Comparison of ENCODE assay signal across 1 cellular context in genomic region chr5:150122158-150122510, GRCh38.
TF ChIP-seq lines count a peak whose summit lies in the region.

No MANE protein-coding gene starts in this region.

TF ChIP-seq in HepG2, 621 proteins besides CTCF, POLR2A, EP300 and RAD21 (continued from another document and continues in another):
- TF ChIP-seq, protein P1, sequence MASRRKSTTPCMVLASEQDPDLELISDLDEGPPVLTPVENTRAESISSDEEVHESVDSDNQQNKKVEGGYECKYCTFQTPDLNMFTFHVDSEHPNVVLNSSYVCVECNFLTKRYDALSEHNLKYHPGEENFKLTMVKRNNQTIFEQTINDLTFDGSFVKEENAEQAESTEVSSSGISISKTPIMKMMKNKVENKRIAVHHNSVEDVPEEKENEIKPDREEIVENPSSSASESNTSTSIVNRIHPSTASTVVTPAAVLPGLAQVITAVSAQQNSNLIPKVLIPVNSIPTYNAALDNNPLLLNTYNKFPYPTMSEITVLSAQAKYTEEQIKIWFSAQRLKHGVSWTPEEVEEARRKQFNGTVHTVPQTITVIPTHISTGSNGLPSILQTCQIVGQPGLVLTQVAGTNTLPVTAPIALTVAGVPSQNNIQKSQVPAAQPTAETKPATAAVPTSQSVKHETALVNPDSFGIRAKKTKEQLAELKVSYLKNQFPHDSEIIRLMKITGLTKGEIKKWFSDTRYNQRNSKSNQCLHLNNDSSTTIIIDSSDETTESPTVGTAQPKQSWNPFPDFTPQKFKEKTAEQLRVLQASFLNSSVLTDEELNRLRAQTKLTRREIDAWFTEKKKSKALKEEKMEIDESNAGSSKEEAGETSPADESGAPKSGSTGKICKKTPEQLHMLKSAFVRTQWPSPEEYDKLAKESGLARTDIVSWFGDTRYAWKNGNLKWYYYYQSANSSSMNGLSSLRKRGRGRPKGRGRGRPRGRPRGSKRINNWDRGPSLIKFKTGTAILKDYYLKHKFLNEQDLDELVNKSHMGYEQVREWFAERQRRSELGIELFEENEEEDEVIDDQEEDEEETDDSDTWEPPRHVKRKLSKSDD (CRISPR knock-in tag; IDR thresholded peaks at IDR 0.05; ENCODE audit: low read depth) = no peak
- no peak for TF ChIP-seq SMAD1 (CRISPR knock-in tag; IDR thresholded peaks at IDR 0.05; ENCODE audit: borderline replicate concordance, low read depth)
- no peak for TF ChIP-seq ZNF850 (CRISPR knock-in tag; conservative IDR thresholded peaks at IDR 0.05)
- peak; percentile 50; the same call in 1 of the 2 replicates for TF ChIP-seq ZNF614 (CRISPR knock-in tag; IDR thresholded peaks at IDR 0.05; ENCODE audit: borderline replicate concordance)
- TF ChIP-seq ELF3 (CRISPR knock-in tag; IDR thresholded peaks at IDR 0.05) = 0 out of 2 replicates have a peak, but pooled peaks have one; percentile 16
- no peak for TF ChIP-seq CCAR2 (optimal IDR thresholded peaks at IDR 0.05; ENCODE audit: low read depth, low read length)
- peak; percentile 43; the same call in 1 of the 2 replicates for TF ChIP-seq SALL1 (CRISPR knock-in tag; IDR thresholded peaks at IDR 0.05)
- TF ChIP-seq MYPOP (CRISPR knock-in tag; IDR thresholded peaks at IDR 0.05) = no peak
- no peak for TF ChIP-seq HBP1 (CRISPR knock-in tag; IDR thresholded peaks at IDR 0.05; ENCODE audit: low read depth)
- no peak for TF ChIP-seq RORA (CRISPR knock-in tag; IDR thresholded peaks at IDR 0.05)
- TF ChIP-seq NR2F1 (CRISPR knock-in tag; IDR thresholded peaks at IDR 0.05) = peak; percentile 69 to 86; a peak in 3 of 4 replicates
- no peak for TF ChIP-seq MXI1 (IDR thresholded peaks at IDR 0.05; ENCODE audit: borderline replicate concordance, low read depth, low read length)
- TF ChIP-seq UBTF (CRISPR knock-in tag; IDR thresholded peaks at IDR 0.05) = 0 out of 2 replicates have a peak, but pooled peaks have one; percentile 19
- TF ChIP-seq, protein P2, sequence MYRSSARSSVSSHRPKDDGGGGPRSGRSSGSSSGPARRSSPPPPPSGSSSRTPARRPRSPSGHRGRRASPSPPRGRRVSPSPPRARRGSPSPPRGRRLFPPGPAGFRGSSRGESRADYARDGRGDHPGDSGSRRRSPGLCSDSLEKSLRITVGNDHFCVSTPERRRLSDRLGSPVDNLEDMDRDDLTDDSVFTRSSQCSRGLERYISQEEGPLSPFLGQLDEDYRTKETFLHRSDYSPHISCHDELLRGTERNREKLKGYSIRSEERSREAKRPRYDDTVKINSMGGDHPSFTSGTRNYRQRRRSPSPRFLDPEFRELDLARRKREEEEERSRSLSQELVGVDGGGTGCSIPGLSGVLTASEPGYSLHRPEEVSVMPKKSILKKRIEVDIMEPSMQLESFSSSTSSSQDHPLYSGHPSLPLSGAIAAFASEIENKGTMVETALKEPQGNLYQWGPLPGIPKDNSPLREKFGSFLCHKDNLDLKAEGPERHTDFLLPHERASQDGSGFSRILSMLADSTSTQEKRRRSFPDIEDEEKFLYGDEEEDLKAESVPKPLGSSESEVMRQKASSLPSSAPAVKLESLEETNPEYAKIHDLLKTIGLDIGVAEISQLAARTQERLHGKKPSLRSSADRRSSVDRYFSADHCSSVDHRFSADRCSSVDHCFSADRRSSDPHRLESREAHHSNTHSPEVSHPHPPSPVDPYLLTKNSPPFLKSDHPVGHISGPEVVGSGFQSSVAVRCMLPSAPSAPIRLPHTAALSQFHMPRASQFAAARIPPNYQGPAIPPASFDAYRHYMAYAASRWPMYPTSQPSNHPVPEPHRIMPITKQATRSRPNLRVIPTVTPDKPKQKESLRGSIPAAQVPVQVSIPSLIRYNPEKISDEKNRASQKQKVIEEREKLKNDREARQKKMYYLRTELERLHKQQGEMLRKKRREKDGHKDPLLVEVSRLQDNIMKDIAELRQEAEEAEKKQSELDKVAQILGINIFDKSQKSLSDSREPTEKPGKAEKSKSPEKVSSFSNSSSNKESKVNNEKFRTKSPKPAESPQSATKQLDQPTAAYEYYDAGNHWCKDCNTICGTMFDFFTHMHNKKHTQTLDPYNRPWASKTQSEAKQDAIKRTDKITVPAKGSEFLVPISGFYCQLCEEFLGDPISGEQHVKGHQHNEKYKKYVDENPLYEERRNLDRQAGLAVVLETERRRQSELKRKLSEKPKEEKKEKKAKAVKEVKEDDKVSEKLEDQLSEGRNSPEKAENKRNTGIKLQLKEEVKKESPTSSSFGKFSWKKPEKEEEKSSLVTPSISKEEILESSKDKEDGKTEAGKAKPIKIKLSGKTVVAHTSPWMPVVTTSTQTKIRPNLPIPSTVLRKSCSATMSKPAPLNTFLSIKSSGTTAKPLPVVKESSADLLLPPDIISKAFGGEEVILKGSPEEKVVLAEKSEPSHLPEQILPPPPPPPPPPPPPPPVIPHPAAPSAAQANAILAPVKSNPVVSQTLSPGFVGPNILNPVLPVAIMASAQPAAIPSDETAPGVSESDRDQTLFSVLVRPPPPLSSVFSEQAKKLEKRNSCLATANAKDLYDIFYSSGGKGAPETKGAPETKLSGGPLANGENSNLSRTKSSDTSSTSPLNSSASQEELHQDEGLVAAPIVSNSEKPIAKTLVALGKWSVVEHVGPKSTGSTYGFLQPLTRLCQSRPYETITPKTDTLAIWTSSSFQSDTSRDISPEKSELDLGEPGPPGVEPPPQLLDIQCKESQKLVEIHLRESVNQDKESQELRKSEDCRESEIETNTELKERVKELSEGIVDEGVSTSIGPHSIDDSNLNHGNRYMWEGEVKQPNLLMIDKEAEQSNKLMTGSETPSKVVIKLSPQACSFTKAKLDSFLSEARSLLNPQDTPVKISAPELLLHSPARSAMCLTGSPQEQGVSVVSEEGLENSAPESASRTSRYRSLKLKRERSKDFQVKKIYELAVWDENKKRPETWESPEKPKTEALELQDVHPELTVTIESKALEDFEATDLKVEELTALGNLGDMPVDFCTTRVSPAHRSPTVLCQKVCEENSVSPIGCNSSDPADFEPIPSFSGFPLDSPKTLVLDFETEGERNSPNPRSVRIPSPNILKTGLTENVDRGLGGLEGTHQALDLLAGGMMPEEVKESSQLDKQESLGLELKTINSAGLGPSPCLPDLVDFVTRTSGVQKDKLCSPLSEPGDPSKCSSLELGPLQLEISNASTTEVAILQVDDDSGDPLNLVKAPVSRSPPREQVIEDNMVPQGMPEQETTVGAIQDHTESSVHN (CRISPR knock-in tag; IDR thresholded peaks at IDR 0.05) = no peak
- no peak for TF ChIP-seq ZNF512 (CRISPR knock-in tag; IDR thresholded peaks at IDR 0.05)
- TF ChIP-seq TGIF2 (CRISPR knock-in tag; IDR thresholded peaks at IDR 0.05) = no peak
- TF ChIP-seq CBX5 (CRISPR knock-in tag; IDR thresholded peaks at IDR 0.05; ENCODE audit: borderline replicate concordance) = no peak
- no peak for TF ChIP-seq FOXO1 (CRISPR knock-in tag; IDR thresholded peaks at IDR 0.05)
- TF ChIP-seq ZNF687 (CRISPR knock-in tag; IDR thresholded peaks at IDR 0.05) = peak; percentile 50
- TF ChIP-seq HNF4A (CRISPR knock-in tag; IDR thresholded peaks at IDR 0.05) = peak; percentile 90
- no peak for TF ChIP-seq SAFB2 (CRISPR knock-in tag; IDR thresholded peaks at IDR 0.05; ENCODE audit: borderline replicate concordance, low read depth)
- TF ChIP-seq, protein P3, sequence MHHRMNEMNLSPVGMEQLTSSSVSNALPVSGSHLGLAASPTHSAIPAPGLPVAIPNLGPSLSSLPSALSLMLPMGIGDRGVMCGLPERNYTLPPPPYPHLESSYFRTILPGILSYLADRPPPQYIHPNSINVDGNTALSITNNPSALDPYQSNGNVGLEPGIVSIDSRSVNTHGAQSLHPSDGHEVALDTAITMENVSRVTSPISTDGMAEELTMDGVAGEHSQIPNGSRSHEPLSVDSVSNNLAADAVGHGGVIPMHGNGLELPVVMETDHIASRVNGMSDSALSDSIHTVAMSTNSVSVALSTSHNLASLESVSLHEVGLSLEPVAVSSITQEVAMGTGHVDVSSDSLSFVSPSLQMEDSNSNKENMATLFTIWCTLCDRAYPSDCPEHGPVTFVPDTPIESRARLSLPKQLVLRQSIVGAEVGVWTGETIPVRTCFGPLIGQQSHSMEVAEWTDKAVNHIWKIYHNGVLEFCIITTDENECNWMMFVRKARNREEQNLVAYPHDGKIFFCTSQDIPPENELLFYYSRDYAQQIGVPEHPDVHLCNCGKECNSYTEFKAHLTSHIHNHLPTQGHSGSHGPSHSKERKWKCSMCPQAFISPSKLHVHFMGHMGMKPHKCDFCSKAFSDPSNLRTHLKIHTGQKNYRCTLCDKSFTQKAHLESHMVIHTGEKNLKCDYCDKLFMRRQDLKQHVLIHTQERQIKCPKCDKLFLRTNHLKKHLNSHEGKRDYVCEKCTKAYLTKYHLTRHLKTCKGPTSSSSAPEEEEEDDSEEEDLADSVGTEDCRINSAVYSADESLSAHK (CRISPR knock-in tag; IDR thresholded peaks at IDR 0.05; ENCODE audit: borderline replicate concordance) = no peak
- no peak for TF ChIP-seq PAWR (CRISPR knock-in tag; IDR thresholded peaks at IDR 0.05; ENCODE audit: borderline replicate concordance)
- no peak for TF ChIP-seq TARDBP (CRISPR knock-in tag; IDR thresholded peaks at IDR 0.05)
- TF ChIP-seq ZNF225 (CRISPR knock-in tag; IDR thresholded peaks at IDR 0.05) = no peak
